In the genomic region with DNA sequence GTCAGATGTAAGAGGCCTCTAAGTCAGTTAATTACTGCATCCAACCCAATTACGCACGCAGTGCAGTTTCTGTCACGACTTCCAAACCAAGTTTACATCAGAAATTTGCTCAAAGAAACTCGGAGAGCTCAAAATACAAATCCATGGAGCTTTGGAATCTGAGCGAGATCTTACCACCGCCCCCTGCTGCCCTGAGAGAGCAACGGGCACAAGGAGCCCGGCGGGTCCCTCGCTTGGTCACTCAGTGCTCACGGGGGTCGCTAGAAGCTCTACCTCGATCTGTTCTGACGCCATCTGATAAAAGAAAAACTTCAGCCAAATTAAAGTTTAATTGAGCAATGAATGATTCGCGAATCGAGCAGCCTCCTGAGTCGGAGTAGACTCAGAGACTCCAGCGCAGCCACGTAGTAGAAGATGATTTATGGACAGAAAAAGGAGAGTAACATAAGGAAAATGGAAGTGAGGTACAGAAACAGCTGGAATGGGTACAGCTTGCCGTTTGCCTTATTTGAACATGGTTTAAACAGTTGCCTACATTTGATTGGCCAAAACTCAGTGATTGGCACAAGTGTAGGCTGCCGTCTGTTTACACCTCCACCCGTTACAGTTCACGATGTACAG, we compare ENCODE assay signal across 18 cellular contexts.
DNase-seq lines count a peak whose midpoint lies in the region; ATAC-seq, FAIRE-seq and TF ChIP-seq lines count a peak whose summit lies in the region.
"Had no signal": no experiment of that assay in that cellular context is flagged by ENCODE, and none has a peak within 500 bp of the region (broad histone marks: within the 10 kb centered on the region; RNA-seq: fewer than 3 reads in every experiment).

No MANE protein-coding gene starts in this region.

- TF ChIP-seq RAD21 in HepG2 (CRISPR knock-in tag; IDR thresholded peaks at IDR 0.05): no peak

- H3K4me2 ChIP-seq in HepG2 (ENCODE audit: low read depth, low read length) (no peak overlapping the region), keratinocyte (ENCODE audit: control insufficient read depth, extremely low read depth, insufficient read depth, low read depth, low read length) (no peak overlapping the region)
- H3K4me2 ChIP-seq: KMS-11 had no signal

- H3K4me1 ChIP-seq in HepG2 (ENCODE audit: insufficient read depth, low read length) (no peaks in the 10 kb centered on the region), right lobe of liver (no peaks in the 10 kb centered on the region), ascending aorta (no peaks in the 10 kb centered on the region), keratinocyte (ENCODE audit: control insufficient read depth, extremely low read depth, insufficient read depth, low read length) (no peaks in the 10 kb centered on the region), breast epithelium (no peaks in the 10 kb centered on the region), prostate gland (replicated peaks) (no peaks in the 10 kb centered on the region)
- H3K4me1 ChIP-seq: heart right ventricle, spleen had no signal

- H3K4me3 ChIP-seq in HepG2 (replicated peaks in 1 of 3; ENCODE audit: insufficient read depth in 1 of 3, low read depth in 2 of 3, low read length in 3 of 3) (no peak overlapping the region), right lobe of liver (no peak overlapping the region), ascending aorta (no peak overlapping the region), keratinocyte (ENCODE audit: control insufficient read depth in 2 of 3, extremely low read depth in 1 of 3, insufficient read depth in 2 of 3, low read depth in 1 of 3, low read length in 3 of 3) (no peak overlapping the region), breast epithelium (no peak overlapping the region), prostate gland (no peak overlapping the region)
- H3K4me3 ChIP-seq: heart right ventricle, spleen had no signal

- H3K9ac ChIP-seq in HepG2 (ENCODE audit: insufficient read depth, low read depth, low read length) (no peak overlapping the region), keratinocyte (ENCODE audit: control insufficient read depth, extremely low read depth, insufficient read depth, low read length) (no peak overlapping the region)
- H3K9ac ChIP-seq: KMS-11 had no signal

- in situ Hi-C loops in HepG2 (cut with HindIII; ENCODE audit: extremely low pct_ligation_motif_present, low pct_unique_long_range_greater_than_20kb): no loop called here

- H3K9me3 ChIP-seq in HepG2 (ENCODE audit: low read length) (no peaks in the 10 kb centered on the region), right lobe of liver (no peaks in the 10 kb centered on the region), ascending aorta (no peaks in the 10 kb centered on the region), keratinocyte (ENCODE audit: control insufficient read depth, low read depth, low read length) (no peaks in the 10 kb centered on the region), breast epithelium (no peaks in the 10 kb centered on the region), prostate gland (no peaks in the 10 kb centered on the region)
- H3K9me3 ChIP-seq: heart right ventricle, spleen had no signal

- H2AFZ ChIP-seq in HepG2 (ENCODE audit: low read length) (no peak overlapping the region), keratinocyte (ENCODE audit: control insufficient read depth, low read length) (no peak overlapping the region)

- H3K27me3 ChIP-seq in HepG2 (ENCODE audit: control insufficient read depth in 1 of 2, insufficient read depth in 2 of 2, low read length in 2 of 2): no peaks in the 10 kb centered on the region
- no peaks in the 10 kb centered on the region for H3K27me3 ChIP-seq in right lobe of liver
- H3K27me3 ChIP-seq in ascending aorta: no peaks in the 10 kb centered on the region
- H3K27me3 ChIP-seq in keratinocyte (ENCODE audit: control insufficient read depth, extremely low read depth, insufficient read depth, low read length): no peaks in the 10 kb centered on the region
- H3K27me3 ChIP-seq in breast epithelium: no peaks in the 10 kb centered on the region
- H3K27me3 ChIP-seq in prostate gland (replicated peaks; ENCODE audit: insufficient read depth): no peaks in the 10 kb centered on the region

- DNase-seq in HepG2 (ENCODE audit: low spot score) (no peak), right lobe of liver (no peak), ascending aorta (ENCODE audit: low spot score in 2 of 2) (no peak), keratinocyte (ENCODE audit: low read depth, low spot score) (no peak), Kasumi-1 (lab: John Stamatoyannopoulos, UW) (no peak), cerebellar nuclear complex (lab: John Stamatoyannopoulos, UW) (no peak), breast epithelium (ENCODE audit: low spot score in 2 of 2) (no peak), prostate gland (ENCODE audit: low spot score) (no peak)
- DNase-seq: DMS79, heart right ventricle, left ventricle myocardium superior, NCI-H187, NCI-H748 treated with DMSO at 0.1 percent for 48 hours, spleen, substantia nigra, T-helper 9 cell had no signal

- POLR2A ChIA-PET in HepG2 (lab: Yijun Ruan, JAX): no interaction called here

- intact Hi-C loops in HepG2 (cut with micrococcal nuclease; ENCODE audit: unreplicated experiment): no loop called here
- intact Hi-C loops in right lobe of liver (cut with DNase I): no loop called here
- intact Hi-C loops in ascending aorta (cut with DNase I): loop anchor here (10.0 kb wide), 1 partner anchor 141 kb away; no protein-coding TSS in a partner anchor
- intact Hi-C loops in breast epithelium (cut with DNase I; ENCODE audit: low total_unique reads): no loop called here
- intact Hi-C loops in prostate gland (cut with DNase I): no loop called here

- TF ChIP-seq POLR2A in HepG2 (IDR thresholded peaks at IDR 0.05; ENCODE audit: insufficient read depth in 1 of 2, low read depth in 2 of 2, low read length in 2 of 2) (no peak), right lobe of liver (IDR thresholded peaks at IDR 0.05) (no peak), breast epithelium (IDR thresholded peaks at IDR 0.05) (no peak), prostate gland (IDR thresholded peaks at IDR 0.05) (no peak)

- H4K20me1 ChIP-seq in HepG2 (ENCODE audit: insufficient read depth, low read length) (no peaks in the 10 kb centered on the region), keratinocyte (ENCODE audit: control insufficient read depth, extremely low read depth, insufficient read depth, low read length) (no peaks in the 10 kb centered on the region)

- dilution Hi-C loops in keratinocyte (cut with MboI; ENCODE audit: extremely low pct_ligation_motif_present, low sequenced_read_pairs): no loop called here

- ATAC-seq in HepG2 (peak; percentile 69), right lobe of liver (no peak)
- ATAC-seq: heart right ventricle, left ventricle myocardium superior had no signal

- no peak overlapping the region for H3K27ac ChIP-seq in HepG2 (ENCODE audit: extremely low read length, insufficient read depth, low read length)
- H3K27ac ChIP-seq in right lobe of liver: no peak overlapping the region
- no peak overlapping the region for H3K27ac ChIP-seq in ascending aorta
- H3K27ac ChIP-seq in keratinocyte (ENCODE audit: control insufficient read depth, insufficient read depth, low read length): no peak overlapping the region
- no peak overlapping the region for H3K27ac ChIP-seq in breast epithelium
- no peak overlapping the region for H3K27ac ChIP-seq in prostate gland
- H3K27ac ChIP-seq: heart right ventricle, KMS-11, spleen had no signal

- BruUV-seq in HepG2 (replicated peaks; lab: Mats Ljungman, UMichigan): no TSS peak

- H3K9me1 ChIP-seq in keratinocyte (ENCODE audit: control insufficient read depth, extremely low read depth, insufficient read depth, low read length): no peaks in the 10 kb centered on the region

- H3K79me2 ChIP-seq in HepG2 (ENCODE audit: insufficient read depth, low read length) (no peaks in the 10 kb centered on the region), keratinocyte (ENCODE audit: control insufficient read depth, insufficient read depth, low read length) (no peaks in the 10 kb centered on the region)

- TF ChIP-seq CTCF in HepG2 (CRISPR knock-in tag; IDR thresholded peaks at IDR 0.05) (peak; percentile 31), right lobe of liver (IDR thresholded peaks at IDR 0.05) (peak in 2 of 4 donors; percentile 13 to 25), ascending aorta (IDR thresholded peaks at IDR 0.05) (peak in 2 of 3 experiments; percentile 18 to 37), keratinocyte (optimal IDR thresholded peaks at IDR 0.05 in 1 of 3, IDR thresholded peaks at IDR 0.05 in 1 of 3, conservative IDR thresholded peaks at IDR 0.05 in 1 of 3; ENCODE audit: extremely low read depth in 1 of 3, insufficient read depth in 2 of 3, low read length in 3 of 3) (peak in 2 of 3 experiments; percentile 11 to 12), breast epithelium (IDR thresholded peaks at IDR 0.05) (no peak), prostate gland (IDR thresholded peaks at IDR 0.05) (no peak)

- 31% methylated on average over 24 of the region's 24 CpGs for WGBS in HepG2 (ENCODE audit: low lambda C conversion rate)
- 38% methylated on average over 24 of the region's 24 CpGs for WGBS in right lobe of liver (ENCODE audit: insufficient coverage, low coverage, low lambda C conversion rate, missing lambda C conversion rate)
- 56% methylated on average over 24 of the region's 24 CpGs for WGBS in prostate gland

- no peaks in the 10 kb centered on the region for H3K36me3 ChIP-seq in HepG2 (replicated peaks in 1 of 2; ENCODE audit: control insufficient read depth in 1 of 2, insufficient read depth in 2 of 2, low read length in 2 of 2)
- H3K36me3 ChIP-seq in right lobe of liver: no peaks in the 10 kb centered on the region
- H3K36me3 ChIP-seq in ascending aorta: no peaks in the 10 kb centered on the region
- H3K36me3 ChIP-seq in keratinocyte (ENCODE audit: control insufficient read depth in 2 of 2, extremely low read depth in 1 of 2, insufficient read depth in 2 of 2, low read length in 2 of 2): no peaks in the 10 kb centered on the region
- H3K36me3 ChIP-seq in breast epithelium: no peaks in the 10 kb centered on the region
- H3K36me3 ChIP-seq in prostate gland: no peaks in the 10 kb centered on the region
- H3K36me3 ChIP-seq: heart right ventricle, spleen had no signal

- TF ChIP-seq EP300 in HepG2 (IDR thresholded peaks at IDR 0.05; ENCODE audit: low read depth in 2 of 2, low read length in 2 of 2) (no peak), HepG2 (CRISPR knock-in tag; IDR thresholded peaks at IDR 0.05; ENCODE audit: borderline replicate concordance) (no peak)

- CTCF ChIA-PET in HepG2 (lab: Yijun Ruan, JAX; ENCODE audit: low intra/inter-chr PET ratio, low total read pairs): no interaction called here

- FAIRE-seq in HepG2 (lab: Jason Lieb, UNC): no peak
- FAIRE-seq in keratinocyte (lab: Jason Lieb, UNC): no peak
- FAIRE-seq: endometrium had no signal

TF ChIP-seq in HepG2, 621 proteins besides CTCF, POLR2A, EP300 and RAD21:
- TF ChIP-seq ZMYM4 (CRISPR knock-in tag; IDR thresholded peaks at IDR 0.05) (no peak), SMC3 (IDR thresholded peaks at IDR 0.05; ENCODE audit: low read length) (0 out of 2 replicates have a peak, but pooled peaks have one; percentile 10)

Comparison
In these comparisons a context has a peak if more than half of its experiments do, and no peak if none do; other contexts are left out.
1. CTCF ChIP-seq: peak in HepG2 (single experiment), ascending aorta (2 of 3) and keratinocyte (2 of 3); none in breast epithelium (0 of 3) and prostate gland (0 of 4).